In the genomic region with DNA sequence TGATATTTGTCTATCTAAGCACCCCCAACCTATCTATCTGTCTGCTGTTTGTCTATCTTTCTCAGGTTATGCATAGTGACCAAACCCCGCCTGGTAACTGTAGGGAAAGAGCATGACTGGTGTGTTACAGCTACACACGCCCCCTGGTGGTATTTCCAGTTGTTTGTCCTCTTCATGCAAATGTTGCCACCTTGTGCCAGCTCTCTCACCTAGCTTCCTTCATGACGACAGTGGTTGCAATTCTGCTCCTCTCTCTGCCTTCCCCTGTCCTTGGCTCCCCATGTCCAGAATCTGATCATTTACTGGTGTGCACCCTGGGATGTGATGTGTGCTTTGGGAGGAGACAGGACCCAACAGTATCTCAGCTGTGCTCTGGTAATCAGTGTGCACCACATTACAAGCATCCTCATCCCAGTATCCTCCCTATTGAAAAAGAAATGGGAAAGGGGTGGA, we compare ENCODE assay signal across 8 cellular contexts. TPM values are rescaled to one million over a fixed set of nuclear protein-coding genes. Genes with fewer than 3 reads are reported as not detected.
DNase-seq lines count a peak whose midpoint lies in the region; ATAC-seq and TF ChIP-seq lines count a peak whose summit lies in the region.

No MANE protein-coding gene starts in this region.

- H3K9me3 ChIP-seq in A673 (ENCODE audit: low read depth, low read length, poor library complexity, severe bottlenecking) (no peaks in the 10 kb centered on the region), stomach (no peaks in the 10 kb centered on the region)

- TF ChIP-seq EP300 in stomach (IDR thresholded peaks at IDR 0.05), result no peak

- CTCF ChIA-PET in A673 (lab: Charles Lee), result interaction anchor here (0.9 to 1.8 kb wide), 5 partner anchors 9 to 239 kb away, joined by 3 to 18 read pairs (median 7); partner anchors contain the start of gene INKA2

- WGBS in stomach, 5 donors, result 15 to 37% (median 19%) methylated on average over 3 of the region's 3 CpGs

- H3K27me3 Mint-ChIP-seq in chondrocyte (ENCODE audit: low read depth) (no peaks in the 10 kb centered on the region), memory B cell (no peaks in the 10 kb centered on the region)

- ATAC-seq in memory B cell (ENCODE audit: low read depth) (peak; percentile 78), GM18505 (IDR thresholded peaks at IDR 0.05; ENCODE audit: unreplicated experiment) (no peak)

- no peak for TF ChIP-seq POLR2A in stomach (IDR thresholded peaks at IDR 0.05)
- TF ChIP-seq POLR2A in GM18505 (IDR thresholded peaks at IDR 0.05; ENCODE audit: borderline replicate concordance, extremely low read depth, insufficient read depth, insufficient read length), result no peak

- H3K27ac Mint-ChIP-seq in chondrocyte (ENCODE audit: unreplicated experiment) (no peak overlapping the region), memory B cell (no peak overlapping the region)

- H3K27ac ChIP-seq in A673 (ENCODE audit: low read depth, low read length, poor library complexity, severe bottlenecking) (no peak overlapping the region), stomach (peak overlapping the region in 1 of 5 donors; percentile 43)

- POLR2A ChIA-PET in A673 (lab: Charles Lee; ENCODE audit: low non-redundant PET), result no interaction called here

- H3K4me1 ChIP-seq in A673 (ENCODE audit: insufficient read depth, low read length, poor library complexity, severe bottlenecking) (no peaks in the 10 kb centered on the region), stomach (peaks cover 0 to 17% (median 0%) of the 10 kb centered on the region in 4 donors)

- H3K36me3 ChIP-seq in A673 (ENCODE audit: insufficient read depth, low read length, poor library complexity, severe bottlenecking) (no peaks in the 10 kb centered on the region), stomach (no peaks in the 10 kb centered on the region)

- peaks cover 9% of the 10 kb centered on the region for H3K4me1 Mint-ChIP-seq in chondrocyte (ENCODE audit: low read depth)
- peaks cover 6% of the 10 kb centered on the region for H3K4me1 Mint-ChIP-seq in memory B cell

- no peak overlapping the region for H3K4me3 Mint-ChIP-seq in chondrocyte (ENCODE audit: unreplicated experiment)
- no peak overlapping the region for H3K4me3 Mint-ChIP-seq in memory B cell

- DNase-seq in A673 (ENCODE audit: low spot score) (peak; percentile 85), NCI-H146 (lab: John Stamatoyannopoulos, UW) (peak; percentile 75), UCSD-AML1 (lab: John Stamatoyannopoulos, UW; ENCODE audit: unreplicated experiment) (peak; percentile 36), chondrocyte (ENCODE audit: low spot score) (no peak), memory B cell (ENCODE audit: low spot score in 2 of 2) (peak; percentile 19 to 20), stomach (peak; percentile 70)

- no peaks in the 10 kb centered on the region for H3K36me3 Mint-ChIP-seq in chondrocyte (ENCODE audit: low read depth)
- no peaks in the 10 kb centered on the region for H3K36me3 Mint-ChIP-seq in memory B cell

- no TSS peak for BruUV-seq in A673 (replicated peaks; lab: Mats Ljungman, UMichigan)

- H3K27me3 ChIP-seq in A673 (replicated peaks; ENCODE audit: insufficient read depth, low read depth, low read length, poor library complexity) (peaks cover 6% of the 10 kb centered on the region), stomach (peaks cover 0 to 2% (median 0%) of the 10 kb centered on the region in 3 donors)

- H3K4me3 ChIP-seq in A673 (ENCODE audit: low read depth, low read length, poor library complexity, severe bottlenecking) (no peak overlapping the region), stomach (no peak overlapping the region)

- intact Hi-C loops in A673 (cut with micrococcal nuclease; ENCODE audit: unreplicated experiment), result loop anchor here (1.0 to 2.0 kb wide), 2 partner anchors 33 to 239 kb away; no protein-coding TSS in a partner anchor
- intact Hi-C loops in stomach (cut with DNase I; ENCODE audit: low total_unique reads), result loop anchor here (10.0 kb wide), 1 partner anchor 263 kb away; no protein-coding TSS in a partner anchor

- TF ChIP-seq CTCF in A673 (conservative IDR thresholded peaks at IDR 0.05; ENCODE audit: low read depth, low read length) (peak; percentile 77), GM12874 (IDR thresholded peaks at IDR 0.05; ENCODE audit: insufficient read depth, low read depth, low read length) (peak; percentile 75), chondrocyte (IDR thresholded peaks at IDR 0.05) (peak; percentile 82), stomach (IDR thresholded peaks at IDR 0.05) (peak in 5 of 7 experiments; percentile 47 to 74 (median 64))

- no peaks in the 10 kb centered on the region for H3K9me3 Mint-ChIP-seq in chondrocyte (ENCODE audit: low read depth)
- no peaks in the 10 kb centered on the region for H3K9me3 Mint-ChIP-seq in memory B cell

RNA-seq across cellular contexts. Expression of gene INKA2, which starts 8.1 kb away (rescaled TPM):
- total RNA-seq in A673 (2021) (0.62 and 0.74 TPM in 2 replicates), chondrocyte (2.8 to 5.4 TPM (median 3.6 TPM) in 3 replicates), stomach (1 to 10 TPM; 1.0 to 4.7 (median 3.2) TPM)
- 1 to 10 TPM; 1.7 to 6.1 (median 2.1) TPM for polyA plus RNA-seq in stomach

RNA-seq across cellular contexts. Expression of gene DDX20, which starts 8.4 kb away (rescaled TPM):
- total RNA-seq in A673 (2021) (22.8 and 26.1 TPM in 2 replicates), chondrocyte (9.9 to 10.7 TPM (median 10.0 TPM) in 3 replicates), stomach (10 to 100 TPM in 4 of 5 donors, under 1 TPM in 1; 0.58 to 55.6 (median 17.2) TPM)
- polyA plus RNA-seq in stomach, result 1 to 10 TPM; 3.3 to 4.9 (median 3.7) TPM
